ENCODE assay signal across 10 cellular contexts in genomic region chr21:44456207-44456914, GRCh38. TPM values are rescaled to one million over a fixed set of nuclear protein-coding genes. Genes with fewer than 3 reads are reported as not detected.
DNase-seq lines count a peak whose midpoint lies in the region; ATAC-seq and TF ChIP-seq lines count a peak whose summit lies in the region.
"Had no signal": no experiment of that assay in that cellular context is flagged by ENCODE, and none has a peak within 500 bp of the region (broad histone marks: within the 10 kb centered on the region; RNA-seq: fewer than 3 reads in every experiment).

No MANE protein-coding gene starts in this region.

- intact Hi-C loops in Panc1 (cut with micrococcal nuclease; ENCODE audit: unreplicated experiment): no loop called here

- H3K27ac ChIP-seq in BLaER1: peak overlapping the region; percentile 56; the same call in 1 of the 2 replicates
- H3K27ac ChIP-seq in Panc1 (ENCODE audit: low read length): no peak overlapping the region
- no peak overlapping the region for H3K27ac ChIP-seq in neural progenitor cell
- H3K27ac ChIP-seq: PC-9 had no signal

- no peaks in the 10 kb centered on the region for H3F3A ChIP-seq in neural progenitor cell (ENCODE audit: low read depth)

- in situ Hi-C loops in Panc1 (cut with HindIII; ENCODE audit: low pct_unique_long_range_greater_than_20kb, low sequenced_read_pairs): no loop called here

- H3K79me2 ChIP-seq in neural progenitor cell (ENCODE audit: low read depth): no peaks in the 10 kb centered on the region

- H3K9me3 ChIP-seq in BLaER1: peaks cover 22% of the 10 kb centered on the region
- H3K9me3 ChIP-seq in Panc1 (ENCODE audit: control insufficient read depth, insufficient read depth, low read depth, low read length): no peaks in the 10 kb centered on the region
- H3K9me3 ChIP-seq in neural progenitor cell (ENCODE audit: low read depth): no peaks in the 10 kb centered on the region

- H3K4me2 ChIP-seq in BLaER1: peak overlapping the region; percentile 82
- H3K4me2 ChIP-seq in neural progenitor cell: peak overlapping the region; percentile 85
- H3K4me2 ChIP-seq: PC-9 had no signal

- H3K27me3 ChIP-seq in BLaER1 (no peaks in the 10 kb centered on the region), Panc1 (ENCODE audit: control insufficient read depth, insufficient read depth, low read length) (no peaks in the 10 kb centered on the region; the same call in 1 of the 2 replicates), neural progenitor cell (peaks cover 33% of the 10 kb centered on the region)

- ATAC-seq in Panc1: peak; percentile 29
- ATAC-seq in esophagus mucosa: peak; percentile 7
- no peak for ATAC-seq in HG02759 (IDR thresholded peaks at IDR 0.05; ENCODE audit: unreplicated experiment)
- no peak for ATAC-seq in HG02981 (IDR thresholded peaks at IDR 0.05; ENCODE audit: unreplicated experiment)

- TF ChIP-seq CTCF in Panc1 (IDR thresholded peaks at IDR 0.05) (peak; percentile 43; the same call in 1 of the 2 replicates), neural progenitor cell (IDR thresholded peaks at IDR 0.05) (no peak)

- H3K27me3 Mint-ChIP-seq in neural progenitor cell (ENCODE audit: insufficient read depth, low read depth): peaks cover 5% of the 10 kb centered on the region

- H3K9ac ChIP-seq in BLaER1 (peak overlapping the region; percentile 59), neural progenitor cell (no peak overlapping the region)

- DNase-seq in Panc1 (ENCODE audit: low read depth, low spot score): no peak
- DNase-seq in neural progenitor cell (ENCODE audit: low spot score): no peak
- DNase-seq in activated effector memory CD4-positive, alpha-beta T cell treated with anti-CD3 and anti-CD28 coated beads, Interleukin-2, amount 50 U/mL, for 16 hours: no peak
- DNase-seq in DMS79 treated with DMSO at 0.1 percent for 48 hours (lab: John Stamatoyannopoulos, UW): no peak
- DNase-seq: GF-D8 had no signal

- peaks cover 39% of the 10 kb centered on the region for H3K4me1 ChIP-seq in BLaER1
- H3K4me1 ChIP-seq in Panc1 (ENCODE audit: control insufficient read depth, insufficient read depth, low read length): no peaks in the 10 kb centered on the region
- H3K4me1 ChIP-seq in neural progenitor cell: no peaks in the 10 kb centered on the region

- H3K4me3 ChIP-seq in BLaER1: peak overlapping the region; percentile 74
- H3K4me3 ChIP-seq in Panc1 (ENCODE audit: low read depth in 2 of 2, low read length in 2 of 2): peak overlapping the region; percentile 54 to 61
- H3K4me3 ChIP-seq in neural progenitor cell: peak overlapping the region; percentile 83
- H3K4me3 ChIP-seq: PC-9 had no signal

- no TSS peak for BruUV-seq in Panc1 (replicated peaks; lab: Mats Ljungman, UMichigan)

- no peak overlapping the region for H3K27ac Mint-ChIP-seq in neural progenitor cell

- H4K20me1 ChIP-seq in BLaER1: no peaks in the 10 kb centered on the region
- H4K20me1 ChIP-seq in neural progenitor cell (ENCODE audit: low read depth): no peaks in the 10 kb centered on the region

- H3K4me1 Mint-ChIP-seq in neural progenitor cell: no peaks in the 10 kb centered on the region

- H3K9me3 Mint-ChIP-seq in neural progenitor cell: peaks cover 13% of the 10 kb centered on the region

- POLR2A ChIA-PET in Panc1 (lab: Charles Lee): no interaction called here

- H3K36me3 ChIP-seq in BLaER1 (0 out of 2 replicates have a peak, but pooled peaks cover 8% of the 10 kb centered on the region), Panc1 (ENCODE audit: control insufficient read depth, insufficient read depth, low read length) (no peaks in the 10 kb centered on the region), neural progenitor cell (no peaks in the 10 kb centered on the region)

- peak overlapping the region; percentile 76 for H2AFZ ChIP-seq in neural progenitor cell (replicated peaks)
- H2AFZ ChIP-seq: PC-9 had no signal

- H3K4me3 Mint-ChIP-seq in neural progenitor cell: peak overlapping the region; percentile 79

- H3K36me3 Mint-ChIP-seq in neural progenitor cell: no peaks in the 10 kb centered on the region

- CTCF ChIA-PET in Panc1 (lab: Charles Lee): no interaction called here

RNA-seq across cellular contexts. Expression of gene LRRC3, which starts 1.1 kb away (rescaled TPM):
- total RNA-seq in Panc1 (2021; ENCODE audit: unreplicated experiment) (3.3 TPM), esophagus mucosa (0.72 TPM), neural progenitor cell (ENCODE audit: low replicate concordance) (2.5 and 4.9 TPM in 2 replicates)
- polyA plus RNA-seq in Panc1 (2012; ENCODE audit: insufficient read length): 3.8 TPM

Comparison
In these comparisons a context has a peak if more than half of its experiments do, and no peak if none do; other contexts are left out.
1. ATAC-seq: peak in Panc1 (single experiment) and esophagus mucosa (single experiment); none in HG02759 (single experiment) and HG02981 (single experiment).
2. Peak in every context shown above with its lines, with median percentiles within 50 percentile points of each other: H3K4me3 ChIP-seq.